In the genomic region with DNA sequence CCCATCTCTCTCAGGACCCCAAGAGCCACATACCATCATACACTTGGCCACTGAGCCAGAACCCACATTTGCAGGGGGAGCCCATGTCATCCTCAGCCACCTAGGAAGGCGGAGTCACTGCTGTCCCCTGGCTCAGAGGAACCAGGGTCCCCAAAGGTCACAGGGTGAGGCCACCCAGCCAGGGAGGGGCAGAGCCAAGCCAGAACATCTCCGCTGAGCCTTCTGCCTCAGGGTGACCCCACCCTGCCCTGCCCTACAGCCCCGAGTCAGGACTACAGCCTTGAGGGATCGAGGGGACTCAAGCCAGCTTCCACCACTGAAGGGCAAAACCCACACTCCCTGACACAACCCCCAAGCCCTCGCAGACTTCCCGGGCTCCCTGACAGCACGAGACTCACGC, we compare ENCODE assay signal across 12 cellular contexts. TPM values are rescaled to one million over a fixed set of nuclear protein-coding genes. Genes with fewer than 3 reads are reported as not detected.
A peak's percentile ranks its signal among the peaks of the same experiment; 100 is the strongest.
DNase-seq lines count a peak whose midpoint lies in the region; ATAC-seq and TF ChIP-seq lines count a peak whose summit lies in the region.
"Had no signal": no experiment of that assay in that cellular context is flagged by ENCODE, and none has a peak within 500 bp of the region (broad histone marks: within the 10 kb centered on the region; RNA-seq: fewer than 3 reads in every experiment).

No MANE protein-coding gene starts in this region.

- H3K36me3 Mint-ChIP-seq in activated CD8-positive, alpha-beta T cell treated with anti-CD3 and anti-CD28 coated beads for 36 hours (ENCODE audit: low read depth), result no peaks in the 10 kb centered on the region
- H3K36me3 Mint-ChIP-seq in activated CD8-positive, alpha-beta T cell treated with anti-CD3 and anti-CD28 coated beads, Interleukin-2, amount 10 ng/mL, durations not matched to agents 7 days and 5 days (ENCODE audit: low read depth), result peaks cover 7% of the 10 kb centered on the region
- no peaks in the 10 kb centered on the region for H3K36me3 Mint-ChIP-seq in type B pancreatic cell

- POLR2A ChIA-PET in activated CD8-positive, alpha-beta T cell treated with anti-CD3 and anti-CD28 coated beads for 36 hours (lab: Charles Lee), result no interaction called here
- POLR2A ChIA-PET in activated CD8-positive, alpha-beta T cell treated with anti-CD3 and anti-CD28 coated beads, Interleukin-2, amount 10 ng/mL, durations not matched to agents 7 days and 5 days (lab: Charles Lee), result no interaction called here

- peak overlapping the region; percentile 69 for H3K27ac Mint-ChIP-seq in activated CD8-positive, alpha-beta T cell treated with anti-CD3 and anti-CD28 coated beads for 36 hours
- H3K27ac Mint-ChIP-seq in activated CD8-positive, alpha-beta T cell treated with anti-CD3 and anti-CD28 coated beads, Interleukin-2, amount 10 ng/mL, durations not matched to agents 7 days and 5 days, result no peak overlapping the region
- H3K27ac Mint-ChIP-seq in type B pancreatic cell, result peak overlapping the region; percentile 37

- H3K36me3 ChIP-seq in adrenal gland (replicated peaks in 1 of 2) (no peaks in the 10 kb centered on the region), lower lobe of right lung (peaks cover 20% of the 10 kb centered on the region)

- H3K4me3 ChIP-seq in adrenal gland (no peak overlapping the region), lower lobe of right lung (peak overlapping the region; percentile 21)
- H3K4me3 ChIP-seq: A549 had no signal

- H3K9me3 Mint-ChIP-seq in activated CD8-positive, alpha-beta T cell treated with anti-CD3 and anti-CD28 coated beads for 36 hours, result no peaks in the 10 kb centered on the region
- no peaks in the 10 kb centered on the region for H3K9me3 Mint-ChIP-seq in activated CD8-positive, alpha-beta T cell treated with anti-CD3 and anti-CD28 coated beads, Interleukin-2, amount 10 ng/mL, durations not matched to agents 7 days and 5 days (ENCODE audit: insufficient read depth)
- H3K9me3 Mint-ChIP-seq in type B pancreatic cell, result no peaks in the 10 kb centered on the region

- no peak for TF ChIP-seq POLR2A in adrenal gland (IDR thresholded peaks at IDR 0.05)

- H3K27me3 Mint-ChIP-seq in activated CD8-positive, alpha-beta T cell treated with anti-CD3 and anti-CD28 coated beads for 36 hours, result no peaks in the 10 kb centered on the region
- H3K27me3 Mint-ChIP-seq in activated CD8-positive, alpha-beta T cell treated with anti-CD3 and anti-CD28 coated beads, Interleukin-2, amount 10 ng/mL, durations not matched to agents 7 days and 5 days (ENCODE audit: low read depth), result no peaks in the 10 kb centered on the region
- no peaks in the 10 kb centered on the region for H3K27me3 Mint-ChIP-seq in type B pancreatic cell

- CTCF ChIA-PET in activated CD8-positive, alpha-beta T cell treated with anti-CD3 and anti-CD28 coated beads for 36 hours (lab: Charles Lee), result interaction anchor here (1.0 to 1.2 kb wide), 2 partner anchors 12 to 14 kb away, joined by 4 read pairs; no protein-coding TSS in a partner anchor
- CTCF ChIA-PET in activated CD8-positive, alpha-beta T cell treated with anti-CD3 and anti-CD28 coated beads, Interleukin-2, amount 10 ng/mL, durations not matched to agents 7 days and 5 days (lab: Charles Lee), result no interaction called here

- H3K4me1 ChIP-seq in adrenal gland (replicated peaks in 1 of 2) (peaks cover 12 to 46% of the 10 kb centered on the region in 2 donors), lower lobe of right lung (peaks cover 89% of the 10 kb centered on the region)

- peaks cover 34% of the 10 kb centered on the region for H3K4me1 Mint-ChIP-seq in activated CD8-positive, alpha-beta T cell treated with anti-CD3 and anti-CD28 coated beads for 36 hours (ENCODE audit: low read depth)
- H3K4me1 Mint-ChIP-seq in activated CD8-positive, alpha-beta T cell treated with anti-CD3 and anti-CD28 coated beads, Interleukin-2, amount 10 ng/mL, durations not matched to agents 7 days and 5 days (ENCODE audit: low read depth), result peaks cover 38% of the 10 kb centered on the region
- H3K4me1 Mint-ChIP-seq in type B pancreatic cell (ENCODE audit: unreplicated experiment), result peaks cover 28% of the 10 kb centered on the region

- intact Hi-C loops in activated CD8-positive, alpha-beta T cell treated with anti-CD3 and anti-CD28 coated beads for 36 hours (cut with micrococcal nuclease), result no loop called here
- intact Hi-C loops in adrenal gland (cut with DNase I) (no loop called here), lower lobe of right lung (cut with DNase I) (no loop called here)

- TF ChIP-seq CTCF in activated CD8-positive, alpha-beta T cell treated with anti-CD3 and anti-CD28 coated beads for 36 hours (IDR thresholded peaks at IDR 0.05), result no peak
- TF ChIP-seq CTCF in adrenal gland (IDR thresholded peaks at IDR 0.05) (no peak), lower lobe of right lung (IDR thresholded peaks at IDR 0.05) (no peak), type B pancreatic cell (conservative IDR thresholded peaks at IDR 0.05) (no peak)

- no peak for DNase-seq in activated CD8-positive, alpha-beta T cell treated with anti-CD3 and anti-CD28 coated beads for 36 hours
- no peak for DNase-seq in activated CD8-positive, alpha-beta T cell treated with anti-CD3 and anti-CD28 coated beads, Interleukin-2, amount 10 ng/mL, durations not matched to agents 7 days and 5 days
- DNase-seq in adrenal gland, result no peak
- DNase-seq in lower lobe of right lung, result no peak
- DNase-seq in type B pancreatic cell (ENCODE audit: extremely low spot score, unreplicated experiment), result no peak
- DNase-seq in cerebellar cortex (ENCODE audit: low spot score), result no peak
- no peak for DNase-seq in activated CD4-positive, CD25-positive, alpha-beta regulatory T cell treated with anti-CD3 and anti-CD28 coated beads, Interleukin-2, amount 50 U/mL, for 72 hours
- DNase-seq: NCI-H1105, NCI-H774, small intestine had no signal

- ATAC-seq in activated CD8-positive, alpha-beta T cell treated with anti-CD3 and anti-CD28 coated beads for 36 hours, result no peak
- ATAC-seq in activated CD8-positive, alpha-beta T cell treated with anti-CD3 and anti-CD28 coated beads, Interleukin-2, amount 10 ng/mL, durations not matched to agents 7 days and 5 days, result no peak
- ATAC-seq in lower lobe of right lung (no peak), GM19395 (IDR thresholded peaks at IDR 0.05; ENCODE audit: unreplicated experiment) (no peak)
- ATAC-seq: A549 had no signal

- H3K9me3 ChIP-seq in adrenal gland (replicated peaks in 1 of 3) (no peaks in the 10 kb centered on the region), lower lobe of right lung (no peaks in the 10 kb centered on the region)
- H3K9me3 ChIP-seq: A549 had no signal

- 56 to 76% (median 75%) methylated on average over 4 to 8 of the region's 8 CpGs for WGBS in adrenal gland, 4 donors

- H3K27me3 ChIP-seq in adrenal gland (no peaks in the 10 kb centered on the region), lower lobe of right lung (ENCODE audit: low read depth) (no peaks in the 10 kb centered on the region)

- H3K27ac ChIP-seq in adrenal gland (peak overlapping the region in 3 of 5 donors; percentile 19 to 86 (median 65)), lower lobe of right lung (peak overlapping the region; percentile 77)

- H3K4me3 Mint-ChIP-seq in activated CD8-positive, alpha-beta T cell treated with anti-CD3 and anti-CD28 coated beads for 36 hours, result no peak overlapping the region
- H3K4me3 Mint-ChIP-seq in activated CD8-positive, alpha-beta T cell treated with anti-CD3 and anti-CD28 coated beads, Interleukin-2, amount 10 ng/mL, durations not matched to agents 7 days and 5 days, result no peak overlapping the region
- no peak overlapping the region for H3K4me3 Mint-ChIP-seq in type B pancreatic cell

RNA-seq across cellular contexts. Expression of a gene that starts 17.5 kb away (rescaled TPM):
- 10 to 100 TPM; 87.7 to 91.8 TPM for total RNA-seq in activated CD8-positive, alpha-beta T cell treated with anti-CD3 and anti-CD28 coated beads for 36 hours
- total RNA-seq in activated CD8-positive, alpha-beta T cell treated with anti-CD3 and anti-CD28 coated beads, Interleukin-2, amount 10 ng/mL, durations not matched to agents 7 days and 5 days, result 100 to 1,000 TPM; 226 to 230 TPM
- total RNA-seq in adrenal gland (100 to 1,000 TPM in 2 of 8 donors, 10 to 100 TPM in 6; 48.9 to 119 (median 92.4) TPM), lower lobe of right lung (164 TPM), type B pancreatic cell (ENCODE audit: low replicate concordance) (33.3 and 94.7 TPM in 2 replicates)
- 100 to 1,000 TPM in 2 of 3 donors, 10 to 100 TPM in 1; 16.6 to 327 (median 259) TPM for polyA plus RNA-seq in adrenal gland

RNA-seq across cellular contexts. Expression of a gene that starts 36.0 kb away (rescaled TPM):
- 100 to 1,000 TPM; 180 to 182 TPM for total RNA-seq in activated CD8-positive, alpha-beta T cell treated with anti-CD3 and anti-CD28 coated beads for 36 hours
- 100 to 1,000 TPM; 126 to 132 TPM for total RNA-seq in activated CD8-positive, alpha-beta T cell treated with anti-CD3 and anti-CD28 coated beads, Interleukin-2, amount 10 ng/mL, durations not matched to agents 7 days and 5 days
- total RNA-seq in adrenal gland, result 1 to 10 TPM in 6 of 8 donors, under 1 TPM in 1, not detected in 1; 0.52 to 4.5 (median 1.7) TPM
- polyA plus RNA-seq in adrenal gland, result under 1 TPM; 0.29 to 0.44 (median 0.40) TPM
- 3.5 TPM for total RNA-seq in lower lobe of right lung
- total RNA-seq in type B pancreatic cell (ENCODE audit: low replicate concordance), result 17.7 and 36.8 TPM in 2 replicates

RNA-seq across cellular contexts. Expression of a gene that starts 44.2 kb away (rescaled TPM):
- total RNA-seq in activated CD8-positive, alpha-beta T cell treated with anti-CD3 and anti-CD28 coated beads for 36 hours, result 100 to 1,000 TPM; 236 to 240 TPM
- 100 to 1,000 TPM; 140 to 141 TPM for total RNA-seq in activated CD8-positive, alpha-beta T cell treated with anti-CD3 and anti-CD28 coated beads, Interleukin-2, amount 10 ng/mL, durations not matched to agents 7 days and 5 days
- total RNA-seq in adrenal gland, result 100 to 1,000 TPM; 145 to 250 (median 181) TPM
- polyA plus RNA-seq in adrenal gland, result 100 to 1,000 TPM; 116 to 227 (median 121) TPM
- 87.8 TPM for total RNA-seq in lower lobe of right lung
- total RNA-seq in type B pancreatic cell (ENCODE audit: low replicate concordance), result 116 and 153 TPM in 2 replicates
